ENCODE assay signal across 8 cellular contexts in genomic region chr11:48172818-48173609, GRCh38. TPM values are rescaled to one million over a fixed set of nuclear protein-coding genes. Genes with fewer than 3 reads are reported as not detected.
DNase-seq lines count a peak whose midpoint lies in the region; ATAC-seq and TF ChIP-seq lines count a peak whose summit lies in the region.

No MANE protein-coding gene starts in this region.

- no peaks in the 10 kb centered on the region for H3K9me3 Mint-ChIP-seq in CD14-positive monocyte

- peak overlapping the region in 2 of 7 donors; percentile 13 to 57 for H3K27ac Mint-ChIP-seq in CD14-positive monocyte

- peak overlapping the region in 2 of 4 donors; percentile 4 to 27 for H3K27ac ChIP-seq in tibial nerve

- no peaks in the 10 kb centered on the region for H3K36me3 ChIP-seq in tibial nerve

- H3K9me3 ChIP-seq in tibial nerve: no peaks in the 10 kb centered on the region

- peaks cover 16 to 30% of the 10 kb centered on the region in 2 donors for H3K36me3 Mint-ChIP-seq in CD14-positive monocyte

- no peak for TF ChIP-seq EP300 in tibial nerve (IDR thresholded peaks at IDR 0.05)

- TF ChIP-seq POLR2A in tibial nerve (IDR thresholded peaks at IDR 0.05): no peak

- H3K4me1 ChIP-seq in tibial nerve: peaks cover 0 to 31% (median 20%) of the 10 kb centered on the region in 4 donors

- no peak overlapping the region for H3K4me3 Mint-ChIP-seq in CD14-positive monocyte

- H3K4me1 Mint-ChIP-seq in CD14-positive monocyte: peaks cover 31% of the 10 kb centered on the region

- H3K27me3 Mint-ChIP-seq in CD14-positive monocyte (ENCODE audit: low read depth in 3 of 3): peaks cover under 1 to 6% (median 5%) of the 10 kb centered on the region in 3 donors

- 44 to 45% methylated on average over 14 of the region's 14 CpGs for WGBS in tibial nerve, 2 donors

- peak; percentile 49 for DNase-seq in CD14-positive monocyte (ENCODE audit: low spot score)
- peak; percentile 52 for DNase-seq in GM19238 (ENCODE audit: insufficient read length, low spot score)
- peak; percentile 2 for DNase-seq in OCI-M2 (lab: John Stamatoyannopoulos, UW; ENCODE audit: unreplicated experiment)
- peak; percentile 41 to 48 for DNase-seq in activated T-helper 1 cell treated with anti-CD3 and anti-CD28 coated beads, Interleukin-2, amount 50 U/mL, for 16 hours (ENCODE audit: low read depth in 1 of 2, low spot score in 1 of 2)
- peak; percentile 47 for DNase-seq in fibroblast of the conjunctiva (ENCODE audit: low read depth)
- DNase-seq in occipital lobe (lab: John Stamatoyannopoulos, UW): peak; percentile 50
- DNase-seq in tibial nerve (ENCODE audit: low spot score in 2 of 2): peak; percentile 43 to 59

- TF ChIP-seq CTCF in CD14-positive monocyte (IDR thresholded peaks at IDR 0.05) (peak; percentile 85), tibial nerve (IDR thresholded peaks at IDR 0.05) (peak; percentile 80 to 93 (median 85))

- ATAC-seq in HG03571 (IDR thresholded peaks at IDR 0.05; ENCODE audit: unreplicated experiment): peak; percentile 71

- H3K4me3 ChIP-seq in tibial nerve: no peak overlapping the region

- intact Hi-C loops in CD14-positive monocyte (cut with micrococcal nuclease): no loop called here

- no peaks in the 10 kb centered on the region for H3K27me3 ChIP-seq in tibial nerve

RNA-seq across cellular contexts. Expression of gene OR4B1, which starts 43.6 kb away (rescaled TPM):
- not detected for polyA plus RNA-seq in CD14-positive monocyte
- total RNA-seq in occipital lobe (not detected), tibial nerve (not detected)

Comparison
In these comparisons a context has a peak if more than half of its experiments do, and no peak if none do; other contexts are left out.
1. DNase-seq: peak in every context shown above with its lines; median percentile 52 in GM19238; 51 in tibial nerve; 50 in occipital lobe; 49 in CD14-positive monocyte; 47 in fibroblast of the conjunctiva; 44 in activated T-helper 1 cell treated with anti-CD3 and anti-CD28 coated beads, Interleukin-2, amount 50 U/mL, for 16 hours; 2 in OCI-M2.